2 cellular contexts compared by ENCODE assay signal in the genomic region with DNA sequence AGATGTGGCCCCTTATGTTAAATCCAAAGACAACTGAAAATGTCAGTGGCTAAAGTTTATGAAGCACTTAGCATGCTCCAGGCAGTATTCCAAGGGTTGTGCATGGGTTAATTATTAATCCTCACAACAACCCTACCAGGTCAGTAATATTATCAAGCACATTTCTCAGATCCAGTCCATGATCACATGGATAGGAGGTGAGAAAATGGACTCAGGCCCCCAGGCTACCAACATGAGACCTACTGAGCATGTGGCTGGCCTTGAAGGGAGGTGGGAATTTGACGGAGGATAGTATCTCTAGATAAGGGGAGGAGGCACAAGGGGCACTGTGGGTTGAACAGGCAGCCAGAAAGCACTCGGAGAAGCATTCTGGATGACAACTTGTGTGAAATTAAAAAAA.
TF ChIP-seq lines count a peak whose summit lies in the region.

No MANE protein-coding gene starts in this region.

TF ChIP-seq in IMR-90, 13 proteins besides CTCF, POLR2A, EP300 and RAD21 (continued from another document):
- no peak for TF ChIP-seq CEBPB (IDR thresholded peaks at IDR 0.05; ENCODE audit: low read depth, low read length)
- TF ChIP-seq MAZ (IDR thresholded peaks at IDR 0.05; ENCODE audit: borderline replicate concordance, low read depth, low read length) = no peak
- TF ChIP-seq BHLHE40 (IDR thresholded peaks at IDR 0.05; ENCODE audit: low read depth, low read length) = no peak
- TF ChIP-seq, protein P1, sequence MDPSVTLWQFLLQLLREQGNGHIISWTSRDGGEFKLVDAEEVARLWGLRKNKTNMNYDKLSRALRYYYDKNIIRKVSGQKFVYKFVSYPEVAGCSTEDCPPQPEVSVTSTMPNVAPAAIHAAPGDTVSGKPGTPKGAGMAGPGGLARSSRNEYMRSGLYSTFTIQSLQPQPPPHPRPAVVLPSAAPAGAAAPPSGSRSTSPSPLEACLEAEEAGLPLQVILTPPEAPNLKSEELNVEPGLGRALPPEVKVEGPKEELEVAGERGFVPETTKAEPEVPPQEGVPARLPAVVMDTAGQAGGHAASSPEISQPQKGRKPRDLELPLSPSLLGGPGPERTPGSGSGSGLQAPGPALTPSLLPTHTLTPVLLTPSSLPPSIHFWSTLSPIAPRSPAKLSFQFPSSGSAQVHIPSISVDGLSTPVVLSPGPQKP (IDR thresholded peaks at IDR 0.05; ENCODE audit: borderline replicate concordance, low read depth, low read length) = no peak

TF ChIP-seq in SK-N-SH treated with all-trans-retinoic acid at 6 μM for 48 hours, 23 proteins besides CTCF, POLR2A, EP300 and RAD21 (continued from another document):
- TF ChIP-seq, protein P2, sequence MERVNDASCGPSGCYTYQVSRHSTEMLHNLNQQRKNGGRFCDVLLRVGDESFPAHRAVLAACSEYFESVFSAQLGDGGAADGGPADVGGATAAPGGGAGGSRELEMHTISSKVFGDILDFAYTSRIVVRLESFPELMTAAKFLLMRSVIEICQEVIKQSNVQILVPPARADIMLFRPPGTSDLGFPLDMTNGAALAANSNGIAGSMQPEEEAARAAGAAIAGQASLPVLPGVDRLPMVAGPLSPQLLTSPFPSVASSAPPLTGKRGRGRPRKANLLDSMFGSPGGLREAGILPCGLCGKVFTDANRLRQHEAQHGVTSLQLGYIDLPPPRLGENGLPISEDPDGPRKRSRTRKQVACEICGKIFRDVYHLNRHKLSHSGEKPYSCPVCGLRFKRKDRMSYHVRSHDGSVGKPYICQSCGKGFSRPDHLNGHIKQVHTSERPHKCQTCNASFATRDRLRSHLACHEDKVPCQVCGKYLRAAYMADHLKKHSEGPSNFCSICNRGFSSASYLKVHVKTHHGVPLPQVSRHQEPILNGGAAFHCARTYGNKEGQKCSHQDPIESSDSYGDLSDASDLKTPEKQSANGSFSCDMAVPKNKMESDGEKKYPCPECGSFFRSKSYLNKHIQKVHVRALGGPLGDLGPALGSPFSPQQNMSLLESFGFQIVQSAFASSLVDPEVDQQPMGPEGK (CRISPR knock-in tag; IDR thresholded peaks at IDR 0.05; ENCODE audit: borderline replicate concordance) = no peak
- TF ChIP-seq OSR1 (CRISPR knock-in tag; IDR thresholded peaks at IDR 0.05) = no peak
- TF ChIP-seq, protein P3, sequence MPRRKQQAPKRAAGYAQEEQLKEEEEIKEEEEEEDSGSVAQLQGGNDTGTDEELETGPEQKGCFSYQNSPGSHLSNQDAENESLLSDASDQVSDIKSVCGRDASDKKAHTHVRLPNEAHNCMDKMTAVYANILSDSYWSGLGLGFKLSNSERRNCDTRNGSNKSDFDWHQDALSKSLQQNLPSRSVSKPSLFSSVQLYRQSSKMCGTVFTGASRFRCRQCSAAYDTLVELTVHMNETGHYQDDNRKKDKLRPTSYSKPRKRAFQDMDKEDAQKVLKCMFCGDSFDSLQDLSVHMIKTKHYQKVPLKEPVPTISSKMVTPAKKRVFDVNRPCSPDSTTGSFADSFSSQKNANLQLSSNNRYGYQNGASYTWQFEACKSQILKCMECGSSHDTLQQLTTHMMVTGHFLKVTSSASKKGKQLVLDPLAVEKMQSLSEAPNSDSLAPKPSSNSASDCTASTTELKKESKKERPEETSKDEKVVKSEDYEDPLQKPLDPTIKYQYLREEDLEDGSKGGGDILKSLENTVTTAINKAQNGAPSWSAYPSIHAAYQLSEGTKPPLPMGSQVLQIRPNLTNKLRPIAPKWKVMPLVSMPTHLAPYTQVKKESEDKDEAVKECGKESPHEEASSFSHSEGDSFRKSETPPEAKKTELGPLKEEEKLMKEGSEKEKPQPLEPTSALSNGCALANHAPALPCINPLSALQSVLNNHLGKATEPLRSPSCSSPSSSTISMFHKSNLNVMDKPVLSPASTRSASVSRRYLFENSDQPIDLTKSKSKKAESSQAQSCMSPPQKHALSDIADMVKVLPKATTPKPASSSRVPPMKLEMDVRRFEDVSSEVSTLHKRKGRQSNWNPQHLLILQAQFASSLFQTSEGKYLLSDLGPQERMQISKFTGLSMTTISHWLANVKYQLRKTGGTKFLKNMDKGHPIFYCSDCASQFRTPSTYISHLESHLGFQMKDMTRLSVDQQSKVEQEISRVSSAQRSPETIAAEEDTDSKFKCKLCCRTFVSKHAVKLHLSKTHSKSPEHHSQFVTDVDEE (CRISPR knock-in tag; IDR thresholded peaks at IDR 0.05) = no peak
- no peak for TF ChIP-seq ESRRG (CRISPR knock-in tag; IDR thresholded peaks at IDR 0.05)
- TF ChIP-seq, protein P4, sequence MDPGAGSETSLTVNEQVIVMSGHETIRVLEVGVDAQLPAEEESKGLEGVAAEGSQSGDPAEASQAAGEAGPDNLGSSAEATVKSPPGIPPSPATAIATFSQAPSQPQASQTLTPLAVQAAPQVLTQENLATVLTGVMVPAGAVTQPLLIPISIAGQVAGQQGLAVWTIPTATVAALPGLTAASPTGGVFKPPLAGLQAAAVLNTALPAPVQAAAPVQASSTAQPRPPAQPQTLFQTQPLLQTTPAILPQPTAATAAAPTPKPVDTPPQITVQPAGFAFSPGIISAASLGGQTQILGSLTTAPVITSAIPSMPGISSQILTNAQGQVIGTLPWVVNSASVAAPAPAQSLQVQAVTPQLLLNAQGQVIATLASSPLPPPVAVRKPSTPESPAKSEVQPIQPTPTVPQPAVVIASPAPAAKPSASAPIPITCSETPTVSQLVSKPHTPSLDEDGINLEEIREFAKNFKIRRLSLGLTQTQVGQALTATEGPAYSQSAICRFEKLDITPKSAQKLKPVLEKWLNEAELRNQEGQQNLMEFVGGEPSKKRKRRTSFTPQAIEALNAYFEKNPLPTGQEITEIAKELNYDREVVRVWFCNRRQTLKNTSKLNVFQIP (CRISPR knock-in tag; IDR thresholded peaks at IDR 0.05; ENCODE audit: borderline replicate concordance, low read depth) = no peak
- TF ChIP-seq, protein P5, sequence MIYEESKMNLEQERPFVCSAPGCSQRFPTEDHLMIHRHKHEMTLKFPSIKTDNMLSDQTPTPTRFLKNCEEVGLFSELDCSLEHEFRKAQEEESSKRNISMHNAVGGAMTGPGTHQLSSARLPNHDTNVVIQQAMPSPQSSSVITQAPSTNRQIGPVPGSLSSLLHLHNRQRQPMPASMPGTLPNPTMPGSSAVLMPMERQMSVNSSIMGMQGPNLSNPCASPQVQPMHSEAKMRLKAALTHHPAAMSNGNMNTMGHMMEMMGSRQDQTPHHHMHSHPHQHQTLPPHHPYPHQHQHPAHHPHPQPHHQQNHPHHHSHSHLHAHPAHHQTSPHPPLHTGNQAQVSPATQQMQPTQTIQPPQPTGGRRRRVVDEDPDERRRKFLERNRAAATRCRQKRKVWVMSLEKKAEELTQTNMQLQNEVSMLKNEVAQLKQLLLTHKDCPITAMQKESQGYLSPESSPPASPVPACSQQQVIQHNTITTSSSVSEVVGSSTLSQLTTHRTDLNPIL (CRISPR knock-in tag; IDR thresholded peaks at IDR 0.05; ENCODE audit: low read depth) = no peak
